8 cellular contexts compared by ENCODE assay signal in genomic region chr5:149731332-149731616, GRCh38. TPM values are rescaled to one million over a fixed set of nuclear protein-coding genes. Genes with fewer than 3 reads are reported as not detected.
A peak's percentile ranks its signal among the peaks of the same experiment; 100 is the strongest.
DNase-seq lines count a peak whose midpoint lies in the region; ATAC-seq and TF ChIP-seq lines count a peak whose summit lies in the region.

No MANE protein-coding gene starts in this region.

- intact Hi-C loops in mammary epithelial cell (cut with micrococcal nuclease), result loop anchor here (1.0 to 5.0 kb wide), 3 partner anchors 16 to 76 kb away; no protein-coding TSS in a partner anchor

- no peak for TF ChIP-seq CTCF in mammary epithelial cell (conservative IDR thresholded peaks at IDR 0.05 in 1 of 2, IDR thresholded peaks at IDR 0.05 in 1 of 2; ENCODE audit: extremely low read depth in 1 of 2, insufficient read depth in 1 of 2, low read depth in 1 of 2, low read length in 2 of 2)

- in situ Hi-C loops in mammary epithelial cell (cut with MboI; ENCODE audit: low sequenced_read_pairs in 2 of 2), result no loop called here

- H3K27ac Mint-ChIP-seq in CD4-positive, CD25-positive, alpha-beta regulatory T cell, result peak overlapping the region in 1 of 3 donors; percentile 41

- peak overlapping the region; percentile 85 to 95 (median 90) for H3K4me3 Mint-ChIP-seq in CD4-positive, CD25-positive, alpha-beta regulatory T cell

- no TSS peak for BruUV-seq in mammary epithelial cell (replicated peaks; lab: Mats Ljungman, UMichigan)

- H3K79me2 ChIP-seq in mammary epithelial cell (ENCODE audit: insufficient read depth, low read length), result peaks cover 45% of the 10 kb centered on the region

- peaks cover 0 to 4% (median 2%) of the 10 kb centered on the region in 4 donors for H3K4me1 Mint-ChIP-seq in CD4-positive, CD25-positive, alpha-beta regulatory T cell

- no peak overlapping the region for H3K27ac ChIP-seq in CD4-positive, CD25-positive, alpha-beta regulatory T cell (ENCODE audit: insufficient read depth, low read length, poor library complexity, severe bottlenecking)
- H3K27ac ChIP-seq in HUES6 (ENCODE audit: low read depth, low read length), result peak overlapping the region; percentile 74; the same call in 1 of the 2 replicates
- peak overlapping the region; percentile 61 for H3K27ac ChIP-seq in mammary epithelial cell (ENCODE audit: insufficient read depth, low read depth, low read length)
- H3K27ac ChIP-seq in mucosa of rectum (ENCODE audit: low read depth in 2 of 2, low read length in 2 of 2), result peak overlapping the region; percentile 95 to 96

- peak overlapping the region; percentile 88 for H3K4me2 ChIP-seq in mammary epithelial cell (ENCODE audit: insufficient read depth, low read depth, low read length)

- H3K4me1 ChIP-seq in CD4-positive, CD25-positive, alpha-beta regulatory T cell (ENCODE audit: control insufficient read depth, insufficient read depth, low read length, poor library complexity, severe bottlenecking), result peaks cover 19% of the 10 kb centered on the region
- H3K4me1 ChIP-seq in HUES6 (ENCODE audit: control insufficient read depth, insufficient read depth, low read length), result peaks cover 17% of the 10 kb centered on the region
- H3K4me1 ChIP-seq in mammary epithelial cell (ENCODE audit: insufficient read depth, low read length), result peaks cover 35% of the 10 kb centered on the region
- H3K4me1 ChIP-seq in mucosa of rectum (ENCODE audit: control insufficient read depth in 2 of 2, insufficient read depth in 2 of 2, low read length in 2 of 2), result peaks cover 30 to 39% of the 10 kb centered on the region in 2 donors

- CTCF ChIA-PET in mammary epithelial cell (lab: Charles Lee; ENCODE audit: low non-redundant PET), result interaction anchor here (0.6 kb wide), 1 partner anchor 66 kb away, joined by 3 read pairs; no protein-coding TSS in a partner anchor

- H3K27me3 ChIP-seq in CD4-positive, CD25-positive, alpha-beta regulatory T cell (ENCODE audit: control insufficient read depth, insufficient read depth, low read length), result no peaks in the 10 kb centered on the region
- H3K27me3 ChIP-seq in HUES6 (ENCODE audit: control insufficient read depth, insufficient read depth, low read length) (peaks cover 11% of the 10 kb centered on the region), mammary epithelial cell (ENCODE audit: insufficient read depth, low read length) (no peaks in the 10 kb centered on the region), mucosa of rectum (ENCODE audit: control insufficient read depth in 2 of 2, insufficient read depth in 2 of 2, low read length in 2 of 2) (no peaks in the 10 kb centered on the region)

- no peak overlapping the region for H3K4me3 ChIP-seq in CD4-positive, CD25-positive, alpha-beta regulatory T cell (ENCODE audit: low read depth, low read length)
- H3K4me3 ChIP-seq in HUES6 (ENCODE audit: low read depth, low read length) (peak overlapping the region; percentile 70), mammary epithelial cell (replicated peaks in 1 of 3; ENCODE audit: insufficient read depth in 1 of 3, low read depth in 2 of 3, low read length in 3 of 3) (peak overlapping the region; percentile 79 to 96 (median 86)), mucosa of rectum (ENCODE audit: low read length in 2 of 2) (peak overlapping the region; percentile 87 to 90)

- H3K9ac ChIP-seq in HUES6 (ENCODE audit: low read length) (peak overlapping the region; percentile 74), mammary epithelial cell (ENCODE audit: insufficient read depth, low read length) (no peak overlapping the region), mucosa of rectum (ENCODE audit: low read depth in 1 of 2, low read length in 2 of 2) (peak overlapping the region; percentile 77 to 96)

- dilution Hi-C loops in mammary epithelial cell (cut with HindIII; ENCODE audit: low sequenced_read_pairs), result no loop called here

- no peaks in the 10 kb centered on the region for H3K9me3 ChIP-seq in CD4-positive, CD25-positive, alpha-beta regulatory T cell (ENCODE audit: control insufficient read depth in 2 of 2, low read length in 2 of 2)
- H3K9me3 ChIP-seq in HUES6 (ENCODE audit: control insufficient read depth, insufficient read depth, low read depth, low read length) (no peaks in the 10 kb centered on the region), mammary epithelial cell (replicated peaks; ENCODE audit: insufficient read depth, low read length) (no peaks in the 10 kb centered on the region), mucosa of rectum (ENCODE audit: control insufficient read depth in 2 of 2, low read length in 2 of 2) (no peaks in the 10 kb centered on the region)

- WGBS in mammary epithelial cell (ENCODE audit: low coverage, missing lambda C conversion rate), result 0% methylated on average over 5 of the region's 23 CpGs

- no peak for ATAC-seq in CD4-positive, CD25-positive, alpha-beta regulatory T cell (ENCODE audit: low read depth in 2 of 2)

- H3K36me3 Mint-ChIP-seq in CD4-positive, CD25-positive, alpha-beta regulatory T cell, result no peaks in the 10 kb centered on the region

- no peaks in the 10 kb centered on the region for H3K36me3 ChIP-seq in CD4-positive, CD25-positive, alpha-beta regulatory T cell (ENCODE audit: control insufficient read depth, insufficient read depth, low read length)
- H3K36me3 ChIP-seq in HUES6 (ENCODE audit: control insufficient read depth, insufficient read depth, low read length), result no peaks in the 10 kb centered on the region
- H3K36me3 ChIP-seq in mammary epithelial cell (ENCODE audit: insufficient read depth, low read length), result no peaks in the 10 kb centered on the region
- peaks cover 0 to 4% of the 10 kb centered on the region in 2 donors for H3K36me3 ChIP-seq in mucosa of rectum (ENCODE audit: control insufficient read depth in 2 of 2, insufficient read depth in 2 of 2, low read length in 2 of 2)

- DNase-seq in CD4-positive, CD25-positive, alpha-beta regulatory T cell, result no peak
- DNase-seq in mammary epithelial cell, result no peak
- DNase-seq in midbrain (lab: John Stamatoyannopoulos, UW), result no peak
- DNase-seq in GM19240 (ENCODE audit: insufficient read length, low spot score), result no peak
- DNase-seq in stimulated activated CD4-positive, alpha-beta T cell treated with anti-CD3 and anti-CD28 coated beads, Interleukin-4, amount 100 ng/mL, for 1 hour, result no peak
- DNase-seq in superior temporal gyrus (ENCODE audit: extremely low spot score), result no peak

- H2AFZ ChIP-seq in mammary epithelial cell (ENCODE audit: low read depth, low read length), result peak overlapping the region; percentile 98

- peaks cover 0 to 1% (median 0%) of the 10 kb centered on the region in 7 donors for H3K9me3 Mint-ChIP-seq in CD4-positive, CD25-positive, alpha-beta regulatory T cell

- H3K27me3 Mint-ChIP-seq in CD4-positive, CD25-positive, alpha-beta regulatory T cell, result peaks cover 4% of the 10 kb centered on the region

- no peaks in the 10 kb centered on the region for H4K20me1 ChIP-seq in mammary epithelial cell (ENCODE audit: insufficient read depth, low read length)

RNA-seq across cellular contexts. Expression of gene PPARGC1B, which starts 1.2 kb away (rescaled TPM):
- total RNA-seq in CD4-positive, CD25-positive, alpha-beta regulatory T cell, result 5.4 TPM
- polyA plus RNA-seq in CD4-positive, CD25-positive, alpha-beta regulatory T cell, result under 1 TPM; 0.25 to 0.86 (median 0.56) TPM
- total RNA-seq in mammary epithelial cell, result 1 to 10 TPM; 4.2 to 7.0 TPM
- polyA plus RNA-seq in mammary epithelial cell, result 2.0 TPM
- 9.0 TPM for polyA minus RNA-seq in mammary epithelial cell
